ENCODE assay signal across 1 cellular context in the genomic region with DNA sequence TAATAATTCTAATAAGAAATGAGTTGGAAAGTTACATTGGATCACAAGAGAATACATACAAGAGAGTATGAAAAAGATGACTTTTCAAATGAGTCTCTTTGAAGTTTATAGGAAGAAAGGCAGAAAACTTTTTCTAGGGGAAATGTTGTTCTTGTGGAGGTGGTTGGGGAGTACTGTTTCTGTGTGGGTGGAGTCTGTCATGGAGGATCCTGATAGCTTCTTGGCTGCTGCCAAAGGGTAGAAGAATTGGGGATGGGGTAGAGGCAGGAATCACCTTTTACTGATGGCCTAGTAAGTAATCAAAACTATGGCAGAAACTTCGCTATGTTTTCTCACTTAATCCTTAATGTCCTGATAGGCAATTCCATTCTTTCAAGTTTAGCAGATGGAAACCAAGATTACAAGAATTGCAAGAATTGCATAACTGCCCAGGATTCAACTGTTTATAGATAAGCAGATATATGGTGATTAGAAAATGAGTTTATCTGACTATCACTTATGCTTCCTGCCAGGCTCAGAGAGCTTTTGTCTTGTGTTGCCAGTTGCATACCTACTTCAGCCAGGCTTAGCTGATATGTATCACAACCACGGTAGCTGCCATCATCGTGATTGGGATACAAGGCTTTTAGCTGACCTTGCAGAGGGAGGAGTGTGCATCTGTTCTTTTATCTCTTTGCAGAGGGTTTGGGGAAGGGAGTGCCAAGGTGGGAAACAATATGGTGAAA.
TF ChIP-seq lines count a peak whose summit lies in the region.

No MANE protein-coding gene starts in this region.

TF ChIP-seq in K562, 482 proteins besides CTCF, POLR2A, EP300 and RAD21 (continued from another document):
- no peak for TF ChIP-seq IRF2 (CRISPR knock-in tag; IDR thresholded peaks at IDR 0.05)
- peak; percentile 35 to 69 for TF ChIP-seq TRIM24 (IDR thresholded peaks at IDR 0.05)
- peak; percentile 68 for TF ChIP-seq CBFA2T2 (conservative IDR thresholded peaks at IDR 0.05)
- no peak for TF ChIP-seq DIDO1 (tag; IDR thresholded peaks at IDR 0.05; ENCODE audit: low read depth)
- no peak for TF ChIP-seq STAG1 (CRISPR knock-in tag; IDR thresholded peaks at IDR 0.05; ENCODE audit: borderline replicate concordance)
